In genomic region chr10:114623155-114623554, GRCh38 we compare ENCODE assay signal across 1 cellular context.
TF ChIP-seq lines count a peak whose summit lies in the region.

No MANE protein-coding gene starts in this region.

TF ChIP-seq in GM23338, 12 proteins besides CTCF, POLR2A, EP300 and RAD21 (continued from another document):
- no peak for TF ChIP-seq ZNF462 (CRISPR knock-in tag; IDR thresholded peaks at IDR 0.05)
